Comparison of ENCODE assay signal across 8 cellular contexts in genomic region chr7:127107601-127108007, GRCh38.
DNase-seq lines count a peak whose midpoint lies in the region; ATAC-seq and TF ChIP-seq lines count a peak whose summit lies in the region.

No MANE protein-coding gene starts in this region.

- no peaks in the 10 kb centered on the region for H3K36me3 Mint-ChIP-seq in activated T-helper 1 cell treated with anti-CD3 and anti-CD28 coated beads, Interleukin-12 subunit alpha, Interleukin-12 subunit beta, Interleukin-2, Interleukin-4 antibody, amounts not matched to agents 30 ng/mL and 10 ng/mL and 1 ng/mL, durations not matched to agents 14 hours and 24 hours and 36 hours (ENCODE audit: low read depth)
- no peaks in the 10 kb centered on the region for H3K36me3 Mint-ChIP-seq in stimulated activated naive B cell treated with anti-CD40 and anti-IgM and Interleukin-4, amounts not matched to agents 10 μg/mL and 1 μg/mL and 100 μg/mL, for 72 hours

- ATAC-seq in GM18517 (IDR thresholded peaks at IDR 0.05; ENCODE audit: unreplicated experiment) (peak; percentile 88), HG02870 (IDR thresholded peaks at IDR 0.05; ENCODE audit: unreplicated experiment) (peak; percentile 73)
- ATAC-seq in stimulated activated naive B cell treated with anti-CD40 and anti-IgM and Interleukin-4, amounts not matched to agents 10 μg/mL and 1 μg/mL and 100 μg/mL, for 72 hours (replicated peaks): peak; percentile 29 to 68

- no peaks in the 10 kb centered on the region for H3K27me3 Mint-ChIP-seq in activated T-helper 1 cell treated with anti-CD3 and anti-CD28 coated beads, Interleukin-12 subunit alpha, Interleukin-12 subunit beta, Interleukin-2, Interleukin-4 antibody, amounts not matched to agents 30 ng/mL and 10 ng/mL and 1 ng/mL, durations not matched to agents 14 hours and 24 hours and 36 hours (ENCODE audit: insufficient read depth)
- H3K27me3 Mint-ChIP-seq in stimulated activated naive B cell treated with anti-CD40 and anti-IgM and Interleukin-4, amounts not matched to agents 10 μg/mL and 1 μg/mL and 100 μg/mL, for 72 hours: peaks cover 0 to 5% of the 10 kb centered on the region in 2 donors

- TF ChIP-seq POLR2A in NB4 (IDR thresholded peaks at IDR 0.05; ENCODE audit: extremely low read depth, insufficient read length): no peak

- intact Hi-C loops in activated T-helper 1 cell treated with anti-CD3 and anti-CD28 coated beads, Interleukin-12 subunit alpha, Interleukin-12 subunit beta, Interleukin-2, Interleukin-4 antibody, amounts not matched to agents 30 ng/mL and 10 ng/mL and 1 ng/mL, durations not matched to agents 14 hours and 24 hours and 36 hours (cut with micrococcal nuclease): loop anchor here (1.0 kb wide), 2 partner anchors 147 to 340 kb away; no protein-coding TSS in a partner anchor

- DNase-seq in CD1c-positive myeloid dendritic cell (ENCODE audit: extremely low spot score): peak; percentile 46
- peak; percentile 76 for DNase-seq in NB4 (ENCODE audit: low read depth)
- DNase-seq in activated T-helper 1 cell treated with anti-CD3 and anti-CD28 coated beads, Interleukin-12 subunit alpha, Interleukin-12 subunit beta, Interleukin-2, Interleukin-4 antibody, amounts not matched to agents 30 ng/mL and 10 ng/mL and 1 ng/mL, durations not matched to agents 14 hours and 24 hours and 36 hours (ENCODE audit: low spot score): peak; percentile 10
- peak; percentile 83 for DNase-seq in iPS-NIHi11 (ENCODE audit: low spot score)
- DNase-seq in stimulated activated naive B cell treated with anti-CD40 and anti-IgM and Interleukin-4, amounts not matched to agents 10 μg/mL and 1 μg/mL and 100 μg/mL, for 72 hours: peak; percentile 2
- no peak for DNase-seq in NCI-H2171 treated with DMSO at 0.1 percent for 48 hours (lab: John Stamatoyannopoulos, UW)

- no peak overlapping the region for H3K4me3 ChIP-seq in NB4 (ENCODE audit: low read depth, low read length)

- H3K9me3 Mint-ChIP-seq in activated T-helper 1 cell treated with anti-CD3 and anti-CD28 coated beads, Interleukin-12 subunit alpha, Interleukin-12 subunit beta, Interleukin-2, Interleukin-4 antibody, amounts not matched to agents 30 ng/mL and 10 ng/mL and 1 ng/mL, durations not matched to agents 14 hours and 24 hours and 36 hours: no peaks in the 10 kb centered on the region
- H3K9me3 Mint-ChIP-seq in stimulated activated naive B cell treated with anti-CD40 and anti-IgM and Interleukin-4, amounts not matched to agents 10 μg/mL and 1 μg/mL and 100 μg/mL, for 72 hours: peaks cover 2 to 5% of the 10 kb centered on the region in 2 donors

- TF ChIP-seq CTCF in NB4 (IDR thresholded peaks at IDR 0.05; ENCODE audit: low read depth, low read length): peak; percentile 69

- H3K4me1 Mint-ChIP-seq in activated T-helper 1 cell treated with anti-CD3 and anti-CD28 coated beads, Interleukin-12 subunit alpha, Interleukin-12 subunit beta, Interleukin-2, Interleukin-4 antibody, amounts not matched to agents 30 ng/mL and 10 ng/mL and 1 ng/mL, durations not matched to agents 14 hours and 24 hours and 36 hours (ENCODE audit: low read depth): no peaks in the 10 kb centered on the region
- no peaks in the 10 kb centered on the region for H3K4me1 Mint-ChIP-seq in stimulated activated naive B cell treated with anti-CD40 and anti-IgM and Interleukin-4, amounts not matched to agents 10 μg/mL and 1 μg/mL and 100 μg/mL, for 72 hours

- H3K27ac Mint-ChIP-seq in activated T-helper 1 cell treated with anti-CD3 and anti-CD28 coated beads, Interleukin-12 subunit alpha, Interleukin-12 subunit beta, Interleukin-2, Interleukin-4 antibody, amounts not matched to agents 30 ng/mL and 10 ng/mL and 1 ng/mL, durations not matched to agents 14 hours and 24 hours and 36 hours: no peak overlapping the region
- H3K27ac Mint-ChIP-seq in stimulated activated naive B cell treated with anti-CD40 and anti-IgM and Interleukin-4, amounts not matched to agents 10 μg/mL and 1 μg/mL and 100 μg/mL, for 72 hours: no peak overlapping the region

- H3K4me3 Mint-ChIP-seq in activated T-helper 1 cell treated with anti-CD3 and anti-CD28 coated beads, Interleukin-12 subunit alpha, Interleukin-12 subunit beta, Interleukin-2, Interleukin-4 antibody, amounts not matched to agents 30 ng/mL and 10 ng/mL and 1 ng/mL, durations not matched to agents 14 hours and 24 hours and 36 hours: no peak overlapping the region
- H3K4me3 Mint-ChIP-seq in stimulated activated naive B cell treated with anti-CD40 and anti-IgM and Interleukin-4, amounts not matched to agents 10 μg/mL and 1 μg/mL and 100 μg/mL, for 72 hours: no peak overlapping the region
